Comparison of ENCODE assay signal across 2 cellular contexts in the genomic region with DNA sequence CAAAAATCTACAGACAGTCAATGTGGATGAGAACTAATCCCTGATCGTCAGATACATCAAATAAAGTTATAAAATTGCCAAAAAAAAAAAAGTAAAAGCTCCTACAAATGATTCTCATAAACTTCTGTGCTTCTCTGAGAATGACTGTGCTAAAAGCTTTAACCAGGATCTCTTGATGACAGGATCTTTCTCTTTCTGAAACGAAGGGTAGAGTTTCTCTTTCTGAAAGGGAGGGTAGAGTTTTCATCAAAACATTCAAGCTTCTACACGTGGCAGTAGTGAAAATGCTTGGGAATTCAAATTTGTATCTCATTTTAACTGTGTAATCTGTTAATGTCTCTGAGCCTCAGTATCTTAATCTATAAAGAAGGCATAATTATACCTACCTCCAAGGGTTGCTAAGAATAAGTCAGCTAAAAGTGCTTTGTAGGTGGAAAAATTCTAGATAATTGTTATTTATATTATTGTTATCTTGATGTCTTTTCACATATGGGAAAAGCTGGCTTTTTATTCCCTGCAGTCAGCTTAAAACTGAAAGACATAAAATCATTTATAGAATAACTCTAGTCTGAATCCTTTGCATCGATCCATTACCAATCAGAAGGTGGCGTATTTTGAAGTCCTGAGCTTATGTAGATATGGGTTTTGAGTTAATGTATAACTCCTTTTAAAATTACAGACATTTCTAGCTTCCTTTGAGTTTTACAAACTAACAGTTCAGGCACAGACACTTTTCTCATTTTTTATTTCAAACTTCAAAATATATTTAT.
TF ChIP-seq lines count a peak whose summit lies in the region.

No MANE protein-coding gene starts in this region.

TF ChIP-seq in HCT116, 20 proteins besides CTCF, POLR2A, EP300 and RAD21 (continued from another document):
- TF ChIP-seq POLR2AphosphoS5 (IDR thresholded peaks at IDR 0.05; ENCODE audit: low read depth, low read length) (no peak), EZH2 (IDR thresholded peaks at IDR 0.05) (no peak), ELF1 (IDR thresholded peaks at IDR 0.05; ENCODE audit: borderline replicate concordance, low read depth) (no peak), FOSL1 (IDR thresholded peaks at IDR 0.05; ENCODE audit: low read depth) (no peak), ATF3 (IDR thresholded peaks at IDR 0.05) (no peak), ZNF274 (IDR thresholded peaks at IDR 0.05; ENCODE audit: low read depth, low read length) (no peak), TCF7L2 (IDR thresholded peaks at IDR 0.05; ENCODE audit: borderline replicate concordance, extremely low read depth, insufficient read depth, insufficient read length) (no peak), CEBPB (IDR thresholded peaks at IDR 0.05; ENCODE audit: low read depth) (no peak), ZBTB33 (IDR thresholded peaks at IDR 0.05; ENCODE audit: extremely low read depth, insufficient replicate concordance, low read length) (no peak), YY1 (IDR thresholded peaks at IDR 0.05; ENCODE audit: extremely low read depth, insufficient replicate concordance, low read depth, low read length) (no peak), JUND (IDR thresholded peaks at IDR 0.05) (no peak)
TF ChIP-seq in HCT116: peak in this region for 0.

TF ChIP-seq in GM12878, 131 proteins besides CTCF, POLR2A, EP300 and RAD21:
- TF ChIP-seq, protein P1, sequence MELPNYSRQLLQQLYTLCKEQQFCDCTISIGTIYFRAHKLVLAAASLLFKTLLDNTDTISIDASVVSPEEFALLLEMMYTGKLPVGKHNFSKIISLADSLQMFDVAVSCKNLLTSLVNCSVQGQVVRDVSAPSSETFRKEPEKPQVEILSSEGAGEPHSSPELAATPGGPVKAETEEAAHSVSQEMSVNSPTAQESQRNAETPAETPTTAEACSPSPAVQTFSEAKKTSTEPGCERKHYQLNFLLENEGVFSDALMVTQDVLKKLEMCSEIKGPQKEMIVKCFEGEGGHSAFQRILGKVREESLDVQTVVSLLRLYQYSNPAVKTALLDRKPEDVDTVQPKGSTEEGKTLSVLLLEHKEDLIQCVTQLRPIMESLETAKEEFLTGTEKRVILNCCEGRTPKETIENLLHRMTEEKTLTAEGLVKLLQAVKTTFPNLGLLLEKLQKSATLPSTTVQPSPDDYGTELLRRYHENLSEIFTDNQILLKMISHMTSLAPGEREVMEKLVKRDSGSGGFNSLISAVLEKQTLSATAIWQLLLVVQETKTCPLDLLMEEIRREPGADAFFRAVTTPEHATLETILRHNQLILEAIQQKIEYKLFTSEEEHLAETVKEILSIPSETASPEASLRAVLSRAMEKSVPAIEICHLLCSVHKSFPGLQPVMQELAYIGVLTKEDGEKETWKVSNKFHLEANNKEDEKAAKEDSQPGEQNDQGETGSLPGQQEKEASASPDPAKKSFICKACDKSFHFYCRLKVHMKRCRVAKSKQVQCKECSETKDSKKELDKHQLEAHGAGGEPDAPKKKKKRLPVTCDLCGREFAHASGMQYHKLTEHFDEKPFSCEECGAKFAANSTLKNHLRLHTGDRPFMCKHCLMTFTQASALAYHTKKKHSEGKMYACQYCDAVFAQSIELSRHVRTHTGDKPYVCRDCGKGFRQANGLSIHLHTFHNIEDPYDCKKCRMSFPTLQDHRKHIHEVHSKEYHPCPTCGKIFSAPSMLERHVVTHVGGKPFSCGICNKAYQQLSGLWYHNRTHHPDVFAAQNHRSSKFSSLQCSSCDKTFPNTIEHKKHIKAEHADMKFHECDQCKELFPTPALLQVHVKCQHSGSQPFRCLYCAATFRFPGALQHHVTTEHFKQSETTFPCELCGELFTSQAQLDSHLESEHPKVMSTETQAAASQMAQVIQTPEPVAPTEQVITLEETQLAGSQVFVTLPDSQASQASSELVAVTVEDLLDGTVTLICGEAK (IDR thresholded peaks at IDR 0.05; ENCODE audit: borderline replicate concordance), result peak; percentile 84; the same call in 1 of the 2 replicates
- peak; percentile 74 for TF ChIP-seq CUX1 (IDR thresholded peaks at IDR 0.05; ENCODE audit: insufficient replicate concordance, low read depth, low read length)
- TF ChIP-seq EGR1 (IDR thresholded peaks at IDR 0.05; ENCODE audit: borderline replicate concordance in 1 of 2, low read depth in 2 of 2, low read length in 2 of 2), result no peak
- TF ChIP-seq HCFC1 (IDR thresholded peaks at IDR 0.05; ENCODE audit: low read length), result no peak
- TF ChIP-seq FOXK2 (IDR thresholded peaks at IDR 0.05), result no peak
- peak; percentile 20; the same call in 1 of the 2 replicates for TF ChIP-seq ZNF217 (IDR thresholded peaks at IDR 0.05)
- TF ChIP-seq RB1 (IDR thresholded peaks at IDR 0.05; ENCODE audit: borderline replicate concordance), result no peak
- TF ChIP-seq IRF3 (IDR thresholded peaks at IDR 0.05), result no peak
- no peak for TF ChIP-seq IKZF2 (IDR thresholded peaks at IDR 0.05)
- no peak for TF ChIP-seq CBFB (IDR thresholded peaks at IDR 0.05; ENCODE audit: low read depth)
- TF ChIP-seq HSF1 (IDR thresholded peaks at IDR 0.05; ENCODE audit: low read depth, low read length), result no peak
- no peak for TF ChIP-seq BCL3 (IDR thresholded peaks at IDR 0.05; ENCODE audit: borderline replicate concordance, insufficient read depth, low read depth, low read length, poor library complexity, severe bottlenecking)
- TF ChIP-seq ASH2L (IDR thresholded peaks at IDR 0.05; ENCODE audit: borderline replicate concordance, low read depth), result no peak
- TF ChIP-seq, protein P2, sequence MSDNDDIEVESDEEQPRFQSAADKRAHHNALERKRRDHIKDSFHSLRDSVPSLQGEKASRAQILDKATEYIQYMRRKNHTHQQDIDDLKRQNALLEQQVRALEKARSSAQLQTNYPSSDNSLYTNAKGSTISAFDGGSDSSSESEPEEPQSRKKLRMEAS (IDR thresholded peaks at IDR 0.05; ENCODE audit: low read depth, low read length), result no peak
- TF ChIP-seq ZNF384 (IDR thresholded peaks at IDR 0.05; ENCODE audit: borderline replicate concordance, low read depth, low read length), result no peak
- TF ChIP-seq PML (IDR thresholded peaks at IDR 0.05; ENCODE audit: low read length), result no peak
- TF ChIP-seq, protein P3, sequence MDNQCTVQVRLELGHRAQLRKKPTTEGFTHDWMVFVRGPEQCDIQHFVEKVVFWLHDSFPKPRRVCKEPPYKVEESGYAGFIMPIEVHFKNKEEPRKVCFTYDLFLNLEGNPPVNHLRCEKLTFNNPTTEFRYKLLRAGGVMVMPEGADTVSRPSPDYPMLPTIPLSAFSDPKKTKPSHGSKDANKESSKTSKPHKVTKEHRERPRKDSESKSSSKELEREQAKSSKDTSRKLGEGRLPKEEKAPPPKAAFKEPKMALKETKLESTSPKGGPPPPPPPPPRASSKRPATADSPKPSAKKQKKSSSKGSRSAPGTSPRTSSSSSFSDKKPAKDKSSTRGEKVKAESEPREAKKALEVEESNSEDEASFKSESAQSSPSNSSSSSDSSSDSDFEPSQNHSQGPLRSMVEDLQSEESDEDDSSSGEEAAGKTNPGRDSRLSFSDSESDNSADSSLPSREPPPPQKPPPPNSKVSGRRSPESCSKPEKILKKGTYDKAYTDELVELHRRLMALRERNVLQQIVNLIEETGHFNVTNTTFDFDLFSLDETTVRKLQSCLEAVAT (IDR thresholded peaks at IDR 0.05), result no peak
